9 cellular contexts compared by ENCODE assay signal in genomic region chr5:141598389-141599360, GRCh38. TPM values are rescaled to one million over a fixed set of nuclear protein-coding genes. Genes with fewer than 3 reads are reported as not detected.
DNase-seq lines count a peak whose midpoint lies in the region; ATAC-seq and FAIRE-seq lines count a peak whose summit lies in the region.
"Had no signal": no experiment of that assay in that cellular context is flagged by ENCODE, and none has a peak within 500 bp of the region (broad histone marks: within the 10 kb centered on the region; RNA-seq: fewer than 3 reads in every experiment).

No MANE protein-coding gene starts in this region.

- peaks cover 11% of the 10 kb centered on the region for H3K36me3 Mint-ChIP-seq in activated CD4-positive, alpha-beta T cell treated with anti-CD3 and anti-CD28 coated beads, Interleukin-2, amount 10 ng/mL, durations not matched to agents 24 days and 14 days (ENCODE audit: low read depth)
- H3K36me3 Mint-ChIP-seq in stimulated activated memory B cell treated with anti-CD40 and anti-IgM and Interleukin-4, amounts not matched to agents 10 μg/mL and 1 μg/mL and 100 μg/mL, for 72 hours: peaks cover 14% of the 10 kb centered on the region

- H3K9me3 Mint-ChIP-seq in activated CD4-positive, alpha-beta T cell treated with anti-CD3 and anti-CD28 coated beads, Interleukin-2, amount 10 ng/mL, durations not matched to agents 24 days and 14 days: no peaks in the 10 kb centered on the region
- no peaks in the 10 kb centered on the region for H3K9me3 Mint-ChIP-seq in stimulated activated memory B cell treated with anti-CD40 and anti-IgM and Interleukin-4, amounts not matched to agents 10 μg/mL and 1 μg/mL and 100 μg/mL, for 72 hours

- H3K27ac Mint-ChIP-seq in activated CD4-positive, alpha-beta T cell treated with anti-CD3 and anti-CD28 coated beads, Interleukin-2, amount 10 ng/mL, durations not matched to agents 24 days and 14 days: peak overlapping the region; percentile 52
- H3K27ac Mint-ChIP-seq in stimulated activated memory B cell treated with anti-CD40 and anti-IgM and Interleukin-4, amounts not matched to agents 10 μg/mL and 1 μg/mL and 100 μg/mL, for 72 hours: peak overlapping the region; percentile 65

- intact Hi-C loops in activated CD4-positive, alpha-beta T cell treated with anti-CD3 and anti-CD28 coated beads, Interleukin-2, amount 10 ng/mL, durations not matched to agents 24 days and 14 days (cut with micrococcal nuclease): no loop called here

- H3K4me3 Mint-ChIP-seq in activated CD4-positive, alpha-beta T cell treated with anti-CD3 and anti-CD28 coated beads, Interleukin-2, amount 10 ng/mL, durations not matched to agents 24 days and 14 days: no peak overlapping the region
- H3K4me3 Mint-ChIP-seq in stimulated activated memory B cell treated with anti-CD40 and anti-IgM and Interleukin-4, amounts not matched to agents 10 μg/mL and 1 μg/mL and 100 μg/mL, for 72 hours: no peak overlapping the region

- H3K27me3 Mint-ChIP-seq in activated CD4-positive, alpha-beta T cell treated with anti-CD3 and anti-CD28 coated beads, Interleukin-2, amount 10 ng/mL, durations not matched to agents 24 days and 14 days: no peaks in the 10 kb centered on the region
- no peaks in the 10 kb centered on the region for H3K27me3 Mint-ChIP-seq in stimulated activated memory B cell treated with anti-CD40 and anti-IgM and Interleukin-4, amounts not matched to agents 10 μg/mL and 1 μg/mL and 100 μg/mL, for 72 hours

- FAIRE-seq in RCC 7860 (lab: Jason Lieb, UNC): peak; percentile 32

- ATAC-seq in stimulated activated memory B cell treated with anti-CD40 and anti-IgM and Interleukin-4, amounts not matched to agents 10 μg/mL and 1 μg/mL and 100 μg/mL, for 72 hours: no peak

- DNase-seq in activated CD4-positive, alpha-beta T cell treated with anti-CD3 and anti-CD28 coated beads, Interleukin-2, amount 10 ng/mL, durations not matched to agents 24 days and 14 days: no peak
- no peak for DNase-seq in activated CD4-positive, alpha-beta T cell treated with anti-CD3 and anti-CD28 coated beads for 4 hours
- no peak for DNase-seq in RCC 7860 (ENCODE audit: low spot score)
- peak; percentile 63 for DNase-seq in fibroblast of peridontal ligament (ENCODE audit: extremely low read depth)
- DNase-seq in AML-193 (lab: John Stamatoyannopoulos, UW): no peak
- no peak for DNase-seq in Kasumi-1 (lab: John Stamatoyannopoulos, UW)
- no peak for DNase-seq in COLO668 (lab: John Stamatoyannopoulos, UW; ENCODE audit: unreplicated experiment)
- DNase-seq: MM.1S had no signal

- peaks cover 54% of the 10 kb centered on the region for H3K4me1 Mint-ChIP-seq in activated CD4-positive, alpha-beta T cell treated with anti-CD3 and anti-CD28 coated beads, Interleukin-2, amount 10 ng/mL, durations not matched to agents 24 days and 14 days
- peaks cover 52% of the 10 kb centered on the region for H3K4me1 Mint-ChIP-seq in stimulated activated memory B cell treated with anti-CD40 and anti-IgM and Interleukin-4, amounts not matched to agents 10 μg/mL and 1 μg/mL and 100 μg/mL, for 72 hours

RNA-seq across cellular contexts. Expression of gene DIAPH1, which starts 20.1 kb away (rescaled TPM):
- total RNA-seq in activated CD4-positive, alpha-beta T cell treated with anti-CD3 and anti-CD28 coated beads, Interleukin-2, amount 10 ng/mL, durations not matched to agents 24 days and 14 days: 225 and 232 TPM in 2 replicates

RNA-seq across cellular contexts. Expression of gene HDAC3, which starts 38.0 kb away (rescaled TPM):
- 88.1 and 92.3 TPM in 2 replicates for total RNA-seq in activated CD4-positive, alpha-beta T cell treated with anti-CD3 and anti-CD28 coated beads, Interleukin-2, amount 10 ng/mL, durations not matched to agents 24 days and 14 days

RNA-seq across cellular contexts. Expression of gene RELL2, which starts 38.1 kb away (rescaled TPM):
- 24.1 TPM in 2 replicates for total RNA-seq in activated CD4-positive, alpha-beta T cell treated with anti-CD3 and anti-CD28 coated beads, Interleukin-2, amount 10 ng/mL, durations not matched to agents 24 days and 14 days

RNA-seq across cellular contexts. Expression of gene FCHSD1, which starts 52.5 kb away (rescaled TPM):
- total RNA-seq in activated CD4-positive, alpha-beta T cell treated with anti-CD3 and anti-CD28 coated beads, Interleukin-2, amount 10 ng/mL, durations not matched to agents 24 days and 14 days: 33.1 and 34.5 TPM in 2 replicates
